ENCODE assay signal across 16 cellular contexts in genomic region chr12:461425-461824, GRCh38. TPM values are rescaled to one million over a fixed set of nuclear protein-coding genes. Genes with fewer than 3 reads are reported as not detected.
DNase-seq lines count a peak whose midpoint lies in the region; ATAC-seq, FAIRE-seq and TF ChIP-seq lines count a peak whose summit lies in the region.
"Had no signal": no experiment of that assay in that cellular context is flagged by ENCODE, and none has a peak within 500 bp of the region (broad histone marks: within the 10 kb centered on the region; RNA-seq: fewer than 3 reads in every experiment).

No MANE protein-coding gene starts in this region.

- no peaks in the 10 kb centered on the region for H3K36me3 Mint-ChIP-seq in activated naive CD8-positive, alpha-beta T cell treated with anti-CD3 and anti-CD28 coated beads for 36 hours

- H3K4me1 ChIP-seq in left ventricle myocardium inferior (peaks cover 56% of the 10 kb centered on the region), mesodermal cell (ENCODE audit: control insufficient read depth, insufficient read depth, low read length, poor library complexity, severe bottlenecking) (peaks cover 8% of the 10 kb centered on the region), BE2C (no peaks in the 10 kb centered on the region)

- 75 to 82% methylated on average over 9 to 12 of the region's 13 CpGs for WGBS in mesodermal cell (ENCODE audit: insufficient coverage in 2 of 2), 2 experiments

- TF ChIP-seq CTCF in left ventricle myocardium inferior (IDR thresholded peaks at IDR 0.05; ENCODE audit: borderline replicate concordance) (no peak), BE2C (IDR thresholded peaks at IDR 0.05; ENCODE audit: low read depth, low read length) (no peak)

- H3K4me3 Mint-ChIP-seq in activated naive CD8-positive, alpha-beta T cell treated with anti-CD3 and anti-CD28 coated beads for 36 hours: peak overlapping the region; percentile 78

- H3K27me3 Mint-ChIP-seq in activated naive CD8-positive, alpha-beta T cell treated with anti-CD3 and anti-CD28 coated beads for 36 hours: peaks cover 54% of the 10 kb centered on the region

- DNase-seq in left ventricle myocardium inferior: no peak
- DNase-seq in left cardiac atrium: no peak
- no peak for DNase-seq in activated naive CD8-positive, alpha-beta T cell treated with anti-CD3 and anti-CD28 coated beads for 36 hours
- DNase-seq in urothelium cell line (ENCODE audit: low spot score): no peak
- no peak for DNase-seq in A172 (ENCODE audit: low spot score)
- no peak for DNase-seq in BE2C
- DNase-seq in NCI-H187 treated with DMSO at 0.1 percent for 48 hours (lab: John Stamatoyannopoulos, UW): no peak
- DNase-seq: activated CD4-positive, alpha-beta T cell treated with anti-CD3 and anti-CD28 coated beads, Interleukin-2, amount 50 U/mL, for 4 hours; central memory CD4-positive, alpha-beta T cell; COR-L47; NCI-H345; substantia nigra had no signal

- peak overlapping the region; percentile 91 for H3K27ac ChIP-seq in left ventricle myocardium inferior (replicated peaks)
- H3K27ac ChIP-seq in mesodermal cell (ENCODE audit: low read depth, low read length, severe bottlenecking): no peak overlapping the region
- H3K27ac ChIP-seq: KMS-11 had no signal

- no peak for ATAC-seq in left cardiac atrium

- H3K27me3 ChIP-seq in left ventricle myocardium inferior (ENCODE audit: low read depth) (peaks cover 62% of the 10 kb centered on the region), BE2C (peaks cover 27% of the 10 kb centered on the region)

- H3K27ac Mint-ChIP-seq in activated naive CD8-positive, alpha-beta T cell treated with anti-CD3 and anti-CD28 coated beads for 36 hours: no peak overlapping the region

- peaks cover 7% of the 10 kb centered on the region for H3K4me1 Mint-ChIP-seq in activated naive CD8-positive, alpha-beta T cell treated with anti-CD3 and anti-CD28 coated beads for 36 hours

- peak; percentile 46 for FAIRE-seq in urothelium cell line (lab: Jason Lieb, UNC)
- FAIRE-seq: frontal cortex, GM12892 had no signal

- H3K9me3 ChIP-seq in left ventricle myocardium inferior (replicated peaks) (no peaks in the 10 kb centered on the region), mesodermal cell (ENCODE audit: control insufficient read depth, low read length) (no peaks in the 10 kb centered on the region), BE2C (peaks cover 5% of the 10 kb centered on the region)

- intact Hi-C loops in left ventricle myocardium inferior (cut with micrococcal nuclease): no loop called here
- intact Hi-C loops in left cardiac atrium (cut with DNase I): no loop called here

- H3K4me3 ChIP-seq in left ventricle myocardium inferior (peak overlapping the region; percentile 75), mesodermal cell (ENCODE audit: extremely low read depth, insufficient read depth, low read length, poor library complexity, severe bottlenecking) (peak overlapping the region; percentile 57), BE2C (ENCODE audit: low read depth, low read length) (no peak overlapping the region)

- no peaks in the 10 kb centered on the region for H3K9me3 Mint-ChIP-seq in activated naive CD8-positive, alpha-beta T cell treated with anti-CD3 and anti-CD28 coated beads for 36 hours

- no peaks in the 10 kb centered on the region for H3K36me3 ChIP-seq in left ventricle myocardium inferior
- H3K36me3 ChIP-seq in mesodermal cell (ENCODE audit: control insufficient read depth, insufficient read depth, low read length): no peaks in the 10 kb centered on the region
- H3K36me3 ChIP-seq in BE2C: no peaks in the 10 kb centered on the region

RNA-seq across cellular contexts. Expression of gene B4GALNT3, which starts 1.7 kb away (rescaled TPM):
- total RNA-seq in left ventricle myocardium inferior: 43.4 TPM
- total RNA-seq in left cardiac atrium: 10 to 100 TPM; 20.9 to 22.1 TPM
- total RNA-seq in activated naive CD8-positive, alpha-beta T cell treated with anti-CD3 and anti-CD28 coated beads for 36 hours: 1 to 10 TPM in 1 of 2 experiments, under 1 TPM in 1; 0.66 to 1.1 TPM
- 15.9 TPM for polyA plus RNA-seq in mesodermal cell (2013, experiment 1 of 2)
- 11.1 TPM for polyA plus RNA-seq in mesodermal cell (2013, experiment 2 of 2)
- 1.9 and 2.5 TPM in 2 replicates for total RNA-seq in A172 (2014; rRNA removed; shearing (Covaris generic))
- polyA plus RNA-seq in BE2C (2012; ENCODE audit: insufficient read depth, insufficient read length, low read depth): not detected

RNA-seq across cellular contexts. Expression of gene CCDC77, which starts 60.0 kb away (rescaled TPM):
- 4.8 TPM for total RNA-seq in left ventricle myocardium inferior
- 1 to 10 TPM; 2.9 to 5.0 TPM for total RNA-seq in left cardiac atrium
- total RNA-seq in activated naive CD8-positive, alpha-beta T cell treated with anti-CD3 and anti-CD28 coated beads for 36 hours: 10 to 100 TPM; 13.8 to 13.9 TPM
- polyA plus RNA-seq in mesodermal cell (2013, experiment 1 of 2): 23.1 TPM
- 20.9 TPM for polyA plus RNA-seq in mesodermal cell (2013, experiment 2 of 2)
- 12.4 and 14.5 TPM in 2 replicates for total RNA-seq in A172 (2014; rRNA removed; shearing (Covaris generic))
- 10.8 TPM for polyA plus RNA-seq in BE2C (2012; ENCODE audit: insufficient read depth, insufficient read length, low read depth)
